Comparison of ENCODE assay signal across 10 cellular contexts in the genomic region with DNA sequence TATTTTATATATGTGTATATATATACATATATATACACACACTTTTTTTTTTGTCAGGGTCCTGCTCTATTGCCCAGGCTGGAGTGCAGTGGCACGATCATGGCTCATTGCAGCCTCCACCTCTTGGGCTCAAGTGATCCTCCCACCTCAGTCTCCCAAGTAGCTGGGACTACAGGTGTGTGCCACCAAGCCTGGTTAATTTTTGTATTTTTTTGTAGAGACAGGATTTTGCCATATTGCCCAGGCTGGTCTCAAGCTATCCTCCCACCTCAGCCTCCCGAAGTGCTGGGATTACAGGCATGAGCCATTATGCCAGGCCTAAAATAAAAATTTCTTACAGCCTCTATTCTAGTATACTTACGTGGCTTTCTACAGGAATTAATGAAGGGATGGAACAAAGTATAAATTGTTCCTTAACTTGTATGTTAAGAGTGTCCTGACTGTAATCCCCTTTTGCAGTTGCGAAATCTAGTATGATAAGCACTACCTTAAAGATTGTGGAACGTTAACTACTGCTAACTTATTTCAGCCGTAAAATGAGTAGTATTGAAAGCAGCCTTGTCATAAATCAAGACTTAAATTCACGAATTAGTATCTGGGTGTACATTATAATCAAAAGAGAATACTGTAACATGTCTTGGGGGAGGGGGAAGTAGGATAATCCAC. TPM values are rescaled to one million over a fixed set of nuclear protein-coding genes. Genes with fewer than 3 reads are reported as not detected.
DNase-seq lines count a peak whose midpoint lies in the region; ATAC-seq, FAIRE-seq and TF ChIP-seq lines count a peak whose summit lies in the region.
"Had no signal": no experiment of that assay in that cellular context is flagged by ENCODE, and none has a peak within 500 bp of the region (broad histone marks: within the 10 kb centered on the region; RNA-seq: fewer than 3 reads in every experiment).

No MANE protein-coding gene starts in this region.

- H3K4me2 ChIP-seq in A549: peak overlapping the region; percentile 95

- H3K27me3 Mint-ChIP-seq in mesothelial cell of epicardium (ENCODE audit: low read depth): peaks cover 2% of the 10 kb centered on the region

- FAIRE-seq in A549 (lab: Jason Lieb, UNC): no peak

- CTCF ChIA-PET in A549 (lab: Yijun Ruan, JAX): interaction anchor here (1.4 to 3.0 kb wide), 4 partner anchors 7 to 18 kb away, joined by 3 to 16 read pairs (median 9); no protein-coding TSS in a partner anchor

- peaks cover 30% of the 10 kb centered on the region for H3K4me1 Mint-ChIP-seq in mesothelial cell of epicardium

- no peaks in the 10 kb centered on the region for H3K27me3 ChIP-seq in ascending aorta

- ATAC-seq in A549 (no peak), GM19397 (IDR thresholded peaks at IDR 0.05; ENCODE audit: unreplicated experiment) (no peak)

- peaks cover 11% of the 10 kb centered on the region for H3K4me1 ChIP-seq in A549
- peaks cover 0 to 7% of the 10 kb centered on the region in 2 donors for H3K4me1 ChIP-seq in ascending aorta

- H3K27ac ChIP-seq in A549 (no peak overlapping the region), ascending aorta (peak overlapping the region; percentile 86 to 91)

- peak overlapping the region; percentile 99 for H3K27ac Mint-ChIP-seq in mesothelial cell of epicardium

- H3K9me3 Mint-ChIP-seq in mesothelial cell of epicardium: peaks cover 2% of the 10 kb centered on the region

- no peak for TF ChIP-seq EP300 in A549 (IDR thresholded peaks at IDR 0.05)

- H3K9me3 ChIP-seq in A549: no peaks in the 10 kb centered on the region
- no peaks in the 10 kb centered on the region for H3K9me3 ChIP-seq in ascending aorta

- intact Hi-C loops in ascending aorta (cut with DNase I): loop anchor here (5.0 kb wide), 1 partner anchor 234 kb away; no protein-coding TSS in a partner anchor

- DNase-seq in A549 (ENCODE audit: low read depth in 1 of 2, low spot score in 1 of 2) (no peak), HFF-Myc (ENCODE audit: extremely low read depth, low read depth) (no peak), ascending aorta (ENCODE audit: low spot score in 2 of 2) (no peak), mesothelial cell of epicardium (ENCODE audit: low spot score in 2 of 2, unreplicated experiment in 2 of 2) (no peak), T1000 (lab: John Stamatoyannopoulos, UW) (no peak), UCSD-AML1 (lab: John Stamatoyannopoulos, UW; ENCODE audit: unreplicated experiment) (no peak), inferior parietal cortex (ENCODE audit: extremely low spot score) (no peak)
- DNase-seq: activated CD4-positive, CD25-positive, alpha-beta regulatory T cell treated with anti-CD3 and anti-CD28 coated beads, Interleukin-2, amount 50 U/mL, for 72 hours; NCI-H1417 had no signal

- H3K4me3 ChIP-seq in A549 (no peak overlapping the region), HFF-Myc (replicated peaks; ENCODE audit: low read depth, low read length) (peak overlapping the region; percentile 88), ascending aorta (peak overlapping the region; percentile 87 to 92)

- peaks cover 4% of the 10 kb centered on the region for H3K36me3 Mint-ChIP-seq in mesothelial cell of epicardium

- TF ChIP-seq CTCF in A549 (IDR thresholded peaks at IDR 0.05): no peak
- no peak for TF ChIP-seq CTCF in HFF-Myc (IDR thresholded peaks at IDR 0.05; ENCODE audit: low read depth, low read length, missing control alignments)
- no peak for TF ChIP-seq CTCF in ascending aorta (IDR thresholded peaks at IDR 0.05)
- TF ChIP-seq CTCF in mesothelial cell of epicardium (IDR thresholded peaks at IDR 0.05; ENCODE audit: unreplicated experiment): no peak

- no peak for TF ChIP-seq RAD21 in A549 (conservative IDR thresholded peaks at IDR 0.05 in 1 of 2, IDR thresholded peaks at IDR 0.05 in 1 of 2)

- 81% methylated on average over 7 of the region's 7 CpGs for WGBS in A549 (ENCODE audit: missing lambda C conversion rate)

- no peak for TF ChIP-seq POLR2A in A549 (IDR thresholded peaks at IDR 0.05; ENCODE audit: low read length)

- H3K36me3 ChIP-seq in ascending aorta: no peaks in the 10 kb centered on the region

- POLR2A ChIA-PET in A549 (lab: Yijun Ruan, JAX): interaction anchor here (1.6 kb wide), 1 partner anchor 15 kb away, joined by 3 read pairs; no protein-coding TSS in a partner anchor

- H3K4me3 Mint-ChIP-seq in mesothelial cell of epicardium: peak overlapping the region; percentile 100

TF ChIP-seq in A549, 52 proteins besides CTCF, POLR2A, EP300 and RAD21:
- no peak for TF ChIP-seq CBX8 (IDR thresholded peaks at IDR 0.05)
- peak; percentile 48 to 61; a peak in 2 of 4 replicates for TF ChIP-seq CEBPB (IDR thresholded peaks at IDR 0.05)

RNA-seq across cellular contexts. Expression of a gene that starts 2.1 kb away (rescaled TPM):
- polyA plus RNA-seq in A549 (2011; rRNA removed) (9.6 and 11.6 TPM in 2 replicates), A549 (2017; fragmentation: RNase III; extraction: RNeasy Plus Mini Kit Qiagen cat#74134 plus additional on column Dnase treatment) (4.3 to 4.9 TPM (median 4.6 TPM) in 3 replicates)
- polyA plus RNA-seq in A549 (2012; cell fraction: cytosol; rRNA removed): 2.5 and 3.6 TPM in 2 replicates
- 2.4 and 3.3 TPM in 2 replicates for polyA plus RNA-seq in A549 (2012; cell fraction: nucleus; rRNA removed)
- polyA minus RNA-seq in A549 (2011; rRNA and poly(A)+ RNA removed): 11.5 and 11.6 TPM in 2 replicates
- total RNA-seq in ascending aorta (4.8 TPM), mesothelial cell of epicardium (16.6 to 17.8 TPM (median 17.4 TPM) in 3 replicates)

RNA-seq across cellular contexts. Expression of a gene that starts 59.9 kb away (rescaled TPM):
- polyA plus RNA-seq in A549 (2011; rRNA removed) (0.43 and 0.44 TPM in 2 replicates), A549 (2017; fragmentation: RNase III; extraction: RNeasy Plus Mini Kit Qiagen cat#74134 plus additional on column Dnase treatment) (0.18 to 0.29 TPM (median 0.24 TPM) in 3 replicates)
- polyA plus RNA-seq in A549 (2012; cell fraction: cytosol; rRNA removed): 0.05 TPM in 2 replicates
- 0.01 TPM in 2 replicates for polyA plus RNA-seq in A549 (2012; cell fraction: nucleus; rRNA removed)
- 0.19 and 0.25 TPM in 2 replicates for polyA minus RNA-seq in A549 (2011; rRNA and poly(A)+ RNA removed)
- total RNA-seq in ascending aorta (under 0.01 TPM), mesothelial cell of epicardium (1.4 to 2.9 TPM (median 1.9 TPM) in 3 replicates)

Comparison
In these comparisons a context has a peak if more than half of its experiments do, and no peak if none do; other contexts are left out.
1. H3K27ac ChIP-seq: peak in ascending aorta (2 of 2); none in A549 (0 of 2).